Comparison of ENCODE assay signal across 23 cellular contexts in genomic region chr2:20209373-20210109, GRCh38. TPM values are rescaled to one million over a fixed set of nuclear protein-coding genes. Genes with fewer than 3 reads are reported as not detected.
DNase-seq lines count a peak whose midpoint lies in the region; ATAC-seq and TF ChIP-seq lines count a peak whose summit lies in the region.
"Had no signal": no experiment of that assay in that cellular context is flagged by ENCODE, and none has a peak within 500 bp of the region (broad histone marks: within the 10 kb centered on the region; RNA-seq: fewer than 3 reads in every experiment).

No MANE protein-coding gene starts in this region.

- peak overlapping the region; percentile 88 for H3K27ac ChIP-seq in BLaER1
- peak overlapping the region; percentile 92 for H3K27ac ChIP-seq in VCaP
- peak overlapping the region; percentile 86 to 89 for H3K27ac ChIP-seq in prostate gland

- DNase-seq in prostate gland (ENCODE audit: low spot score), result peak; percentile 73
- no peak for DNase-seq in NCI-H1092 treated with DMSO at 0.1 percent for 48 hours (lab: John Stamatoyannopoulos, UW)
- DNase-seq in HuH-7.5 (ENCODE audit: low spot score), result no peak
- DNase-seq in OCI-M1 (lab: John Stamatoyannopoulos, UW), result no peak
- DNase-seq: ACHN; activated CD8-positive, alpha-beta memory T cell treated with anti-CD3 and anti-CD28 coated beads, Interleukin-2, amount 50 U/mL, for 48 hours; activated effector memory CD4-positive, alpha-beta T cell treated with Interleukin-2 at 50 U/mL for 16 hours; body of pancreas; foreskin melanocyte; GF-D8; GOT3; hippocampal formation; naive thymus-derived CD4-positive, alpha-beta T cell; NCI-H1417 treated with DMSO at 0.1 percent for 48 hours; NCI-H526; right cardiac atrium; stimulated activated CD4-positive, alpha-beta T cell treated with anti-CD3 and anti-CD28 coated beads, Interleukin-15, amount 100 ng/mL, for 24 hours; substantia nigra; T-cell had no signal

- 0 out of 2 replicates have a peak overlapping the region, but pooled peaks have one; percentile 66 for H3K9ac ChIP-seq in BLaER1

- no peaks in the 10 kb centered on the region for H4K20me1 ChIP-seq in BLaER1

- H3K4me2 ChIP-seq in BLaER1, result peak overlapping the region; percentile 84

- intact Hi-C loops in prostate gland (cut with DNase I), result no loop called here

- H3K4me3 ChIP-seq in BLaER1 (no peak overlapping the region), prostate gland (no peak overlapping the region)
- H3K4me3 ChIP-seq: body of pancreas had no signal

- TF ChIP-seq POLR2A in prostate gland (IDR thresholded peaks at IDR 0.05), result peak; percentile 70

- H3K27me3 ChIP-seq in BLaER1 (no peaks in the 10 kb centered on the region), prostate gland (replicated peaks; ENCODE audit: insufficient read depth) (no peaks in the 10 kb centered on the region)
- H3K27me3 ChIP-seq: body of pancreas had no signal

- ATAC-seq in esophagus mucosa (peak; percentile 49), HG02870 (IDR thresholded peaks at IDR 0.05; ENCODE audit: unreplicated experiment) (no peak)
- ATAC-seq: body of pancreas; naive thymus-derived CD4-positive, alpha-beta T cell; right cardiac atrium; T-cell had no signal

- H3K4me1 ChIP-seq in BLaER1 (peaks cover 100% of the 10 kb centered on the region), prostate gland (replicated peaks) (peaks cover 39% of the 10 kb centered on the region)

- 76% methylated on average over 20 of the region's 21 CpGs for WGBS in prostate gland

- TF ChIP-seq CTCF in VCaP (conservative IDR thresholded peaks at IDR 0.05) (no peak), prostate gland (IDR thresholded peaks at IDR 0.05) (no peak)

- H3K9me3 ChIP-seq in BLaER1, result no peaks in the 10 kb centered on the region
- no peaks in the 10 kb centered on the region for H3K9me3 ChIP-seq in prostate gland
- H3K9me3 ChIP-seq: body of pancreas had no signal

- H3K36me3 ChIP-seq in BLaER1 (0 out of 2 replicates have a peak, but pooled peaks cover 6% of the 10 kb centered on the region), prostate gland (no peaks in the 10 kb centered on the region)

RNA-seq across cellular contexts. Expression of gene SDC1, which starts 15.4 kb away (rescaled TPM):
- total RNA-seq in esophagus mucosa, result 477 TPM
- 100 to 1,000 TPM; 103 to 167 TPM for total RNA-seq in prostate gland
